Comparison of ENCODE assay signal across 29 cellular contexts in the genomic region with DNA sequence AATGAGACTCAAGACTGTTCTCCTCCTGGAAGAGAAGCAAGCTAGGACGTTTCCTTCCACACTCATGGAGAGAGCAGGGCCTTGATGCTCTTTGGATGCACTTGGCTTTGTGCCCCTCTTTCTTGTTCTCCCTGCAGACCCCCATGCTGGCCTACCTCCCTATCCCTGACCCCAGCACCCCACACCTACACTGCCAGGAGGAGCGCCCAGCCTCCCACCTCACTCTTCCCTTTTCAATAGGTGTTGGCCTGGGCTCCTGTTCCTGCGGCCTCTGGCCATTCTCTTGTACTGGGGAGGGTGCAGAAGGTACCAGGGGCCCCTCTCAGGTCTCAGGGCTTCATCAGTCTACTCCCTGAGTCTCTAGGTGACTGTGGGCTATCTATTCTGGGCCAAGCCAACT.
"Had no signal": no experiment of that assay in that cellular context is flagged by ENCODE, and none has a peak within 500 bp of the region (broad histone marks: within the 10 kb centered on the region; RNA-seq: fewer than 3 reads in every experiment).

No MANE protein-coding gene starts in this region.

- H3K4me1 ChIP-seq: ascending aorta had no signal

- H3K27me3 ChIP-seq: ascending aorta, cardiac muscle cell had no signal

- H3K4me3 ChIP-seq: ascending aorta, cardiac muscle cell had no signal

- H3K27ac ChIP-seq: ascending aorta, cardiac muscle cell had no signal

- H3K9me3 ChIP-seq: ascending aorta had no signal

- DNase-seq: activated CD4-positive, alpha-beta memory T cell treated with anti-CD3 and anti-CD28 coated beads, Interleukin-2, amount 10 ng/mL, durations not matched to agents 7 days and 5 days; activated CD4-positive, alpha-beta T cell treated with anti-CD3 and anti-CD28 coated beads for 1 hour; activated CD4-positive, alpha-beta T cell treated with anti-CD3 and anti-CD28 coated beads for 36 hours; activated CD4-positive, alpha-beta T cell treated with anti-CD3 and anti-CD28 coated beads for 48 hours; activated CD4-positive, alpha-beta T cell treated with anti-CD3 and anti-CD28 coated beads, Interleukin-2, amount 10 ng/mL, durations not matched to agents 7 days and 5 days; activated CD4-positive, alpha-beta T cell treated with anti-CD3 and anti-CD28 coated beads, Interleukin-2, amount 50 U/mL, for 48 hours; activated CD4-positive, CD25-positive, alpha-beta regulatory T cell; activated CD8-positive, alpha-beta memory T cell treated with anti-CD3 and anti-CD28 coated beads for 24 hours; activated CD8-positive, alpha-beta memory T cell treated with anti-CD3 and anti-CD28 coated beads, Interleukin-2, amount 10 ng/mL, durations not matched to agents 7 days and 5 days; activated CD8-positive, alpha-beta memory T cell treated with anti-CD3 and anti-CD28 coated beads, Interleukin-2, amount 50 U/mL, for 48 hours; activated CD8-positive, alpha-beta T cell treated with anti-CD3 and anti-CD28 coated beads, Interleukin-2, amount 10 ng/mL, durations not matched to agents 7 days and 5 days; activated effector memory CD4-positive, alpha-beta T cell treated with Interleukin-2 at 50 U/mL for 16 hours; activated gamma-delta T cell; activated naive CD4-positive, alpha-beta T cell treated with anti-CD3 and anti-CD28 coated beads, Interleukin-2, amount 10 ng/mL, durations not matched to agents 7 days and 5 days; activated naive CD4-positive, alpha-beta T cell treated with Interleukin-2 at 50 U/mL for 16 hours; activated naive CD8-positive, alpha-beta T cell treated with anti-CD3 and anti-CD28 coated beads, Interleukin-2, amount 10 ng/mL, durations not matched to agents 7 days and 5 days; activated naive CD8-positive, alpha-beta T cell treated with anti-CD3 and anti-CD28 coated beads, Interleukin-2, amount 50 U/mL, for 24 hours; activated T-cell treated with anti-CD3 and anti-CD28 coated beads, Interleukin-2, amount 50 U/mL, for 24 hours; activated T-cell treated with anti-CD3 and anti-CD28 coated beads, Interleukin-2, amount 50 U/mL, for 48 hours; amygdala; anterior cingulate cortex; caudate nucleus; cerebellar nuclear complex; T-helper 1 cell; T-helper 2 cell; T-helper 9 cell; WERI-Rb-1 had no signal

- H3K36me3 ChIP-seq: ascending aorta, cardiac muscle cell, WERI-Rb-1 had no signal
